1 cellular context compared by ENCODE assay signal in genomic region chr1:22048351-22049192, GRCh38.
TF ChIP-seq lines count a peak whose summit lies in the region.

No MANE protein-coding gene starts in this region.

TF ChIP-seq in SK-N-SH treated with all-trans-retinoic acid at 6 μM for 48 hours, 23 proteins besides CTCF, POLR2A, EP300 and RAD21 (continued from another document):
- no peak for TF ChIP-seq PATZ1 (CRISPR knock-in tag; IDR thresholded peaks at IDR 0.05; ENCODE audit: borderline replicate concordance)
- TF ChIP-seq OSR1 (CRISPR knock-in tag; IDR thresholded peaks at IDR 0.05): no peak
- TF ChIP-seq PPARA (CRISPR knock-in tag; IDR thresholded peaks at IDR 0.05; ENCODE audit: borderline replicate concordance): no peak
- TF ChIP-seq TSHZ2 (CRISPR knock-in tag; IDR thresholded peaks at IDR 0.05): no peak
- no peak for TF ChIP-seq ISL1 (CRISPR knock-in tag; IDR thresholded peaks at IDR 0.05)
- no peak for TF ChIP-seq ESRRG (CRISPR knock-in tag; IDR thresholded peaks at IDR 0.05)
